Comparison of ENCODE assay signal across 24 cellular contexts in the genomic region with DNA sequence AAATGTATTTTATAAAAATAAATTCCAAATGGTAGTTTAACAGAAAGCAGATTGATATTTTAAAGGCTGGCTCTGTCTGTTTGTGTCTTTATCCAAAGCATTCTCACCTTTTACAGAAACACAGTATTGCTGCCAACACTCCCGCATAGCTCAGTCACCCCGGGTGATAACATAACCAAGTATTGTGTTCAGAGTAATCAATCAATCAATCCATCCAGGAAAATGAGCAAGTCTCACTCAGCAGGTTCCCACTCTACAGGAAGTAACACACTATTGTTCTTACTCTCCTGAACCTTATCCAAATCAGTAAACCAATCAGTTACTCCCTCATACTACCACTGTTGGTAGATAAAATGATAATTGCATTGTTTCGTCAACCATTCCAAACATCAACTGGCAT.
"Had no signal": no experiment of that assay in that cellular context is flagged by ENCODE, and none has a peak within 500 bp of the region (broad histone marks: within the 10 kb centered on the region; RNA-seq: fewer than 3 reads in every experiment).

No MANE protein-coding gene starts in this region.

- H3K36me3 Mint-ChIP-seq: activated naive CD8-positive, alpha-beta T cell; brain had no signal

- H3K9me3 Mint-ChIP-seq: activated B cell treated with CpG ODN at 0.5 μM for 24 hours had no signal

- H3K4me1 Mint-ChIP-seq: activated B cell treated with CpG ODN at 0.5 μM for 24 hours; activated CD4-positive, alpha-beta T cell treated with anti-CD3 and anti-CD28 coated beads, Interleukin-2, amount 10 ng/mL, durations not matched to agents 7 days and 5 days; central memory CD8-positive, alpha-beta T cell; T-helper 17 cell had no signal

- H3K27me3 Mint-ChIP-seq: activated B cell treated with CpG ODN at 0.5 μM for 24 hours; activated CD4-positive, alpha-beta memory T cell treated with anti-CD3 and anti-CD28 coated beads for 36 hours; activated CD4-positive, alpha-beta T cell treated with anti-CD3 and anti-CD28 coated beads, Interleukin-2, amount 10 ng/mL, durations not matched to agents 7 days and 5 days; activated naive CD8-positive, alpha-beta T cell; central memory CD8-positive, alpha-beta T cell; T-helper 17 cell had no signal

- DNase-seq: activated B cell treated with CpG ODN at 0.5 μM for 24 hours; activated CD4-positive, alpha-beta memory T cell treated with anti-CD3 and anti-CD28 coated beads for 36 hours; activated CD4-positive, alpha-beta T cell treated with anti-CD3 and anti-CD28 coated beads for 1 hour; activated CD4-positive, alpha-beta T cell treated with anti-CD3 and anti-CD28 coated beads, Interleukin-2, amount 10 ng/mL, durations not matched to agents 7 days and 5 days; activated CD8-positive, alpha-beta memory T cell treated with anti-CD3 and anti-CD28 coated beads for 24 hours; activated effector memory CD4-positive, alpha-beta T cell treated with anti-CD3 and anti-CD28 coated beads, Interleukin-2, amount 50 U/mL, for 16 hours; activated naive CD4-positive, alpha-beta T cell treated with anti-CD3 and anti-CD28 coated beads for 36 hours; activated T-cell treated with anti-CD3 and anti-CD28 coated beads, Interleukin-2, amount 50 U/mL, for 4 hours; amygdala; cortex of kidney; NCI-H1092; NCI-H1436; NCI-H187 treated with DMSO at 0.1 percent for 48 hours; NCI-H2107; NCI-H2171 treated with DMSO at 0.1 percent for 48 hours; NCI-H226; NCI-H510A treated with DMSO at 0.1 percent for 48 hours; NCI-H748 treated with DMSO at 0.1 percent for 48 hours; SIG-M5; T-helper 17 cell; T-helper 9 cell had no signal

- H3K4me3 Mint-ChIP-seq: activated B cell treated with CpG ODN at 0.5 μM for 24 hours; activated CD4-positive, alpha-beta memory T cell treated with anti-CD3 and anti-CD28 coated beads for 36 hours; activated CD4-positive, alpha-beta T cell treated with anti-CD3 and anti-CD28 coated beads, Interleukin-2, amount 10 ng/mL, durations not matched to agents 7 days and 5 days; activated naive CD4-positive, alpha-beta T cell treated with anti-CD3 and anti-CD28 coated beads for 36 hours; activated naive CD8-positive, alpha-beta T cell; activated T-cell treated with anti-CD3 and anti-CD28 coated beads, Interleukin-2, amount 50 U/mL, for 4 hours; brain; central memory CD8-positive, alpha-beta T cell; T-helper 17 cell had no signal

- H3K27ac Mint-ChIP-seq: activated B cell treated with CpG ODN at 0.5 μM for 24 hours; activated CD4-positive, alpha-beta memory T cell treated with anti-CD3 and anti-CD28 coated beads for 36 hours; activated CD4-positive, alpha-beta T cell treated with anti-CD3 and anti-CD28 coated beads, Interleukin-2, amount 10 ng/mL, durations not matched to agents 7 days and 5 days; activated naive CD4-positive, alpha-beta T cell treated with anti-CD3 and anti-CD28 coated beads for 36 hours; activated naive CD8-positive, alpha-beta T cell; T-helper 17 cell had no signal
